Comparison of ENCODE assay signal across 2 cellular contexts in the genomic region with DNA sequence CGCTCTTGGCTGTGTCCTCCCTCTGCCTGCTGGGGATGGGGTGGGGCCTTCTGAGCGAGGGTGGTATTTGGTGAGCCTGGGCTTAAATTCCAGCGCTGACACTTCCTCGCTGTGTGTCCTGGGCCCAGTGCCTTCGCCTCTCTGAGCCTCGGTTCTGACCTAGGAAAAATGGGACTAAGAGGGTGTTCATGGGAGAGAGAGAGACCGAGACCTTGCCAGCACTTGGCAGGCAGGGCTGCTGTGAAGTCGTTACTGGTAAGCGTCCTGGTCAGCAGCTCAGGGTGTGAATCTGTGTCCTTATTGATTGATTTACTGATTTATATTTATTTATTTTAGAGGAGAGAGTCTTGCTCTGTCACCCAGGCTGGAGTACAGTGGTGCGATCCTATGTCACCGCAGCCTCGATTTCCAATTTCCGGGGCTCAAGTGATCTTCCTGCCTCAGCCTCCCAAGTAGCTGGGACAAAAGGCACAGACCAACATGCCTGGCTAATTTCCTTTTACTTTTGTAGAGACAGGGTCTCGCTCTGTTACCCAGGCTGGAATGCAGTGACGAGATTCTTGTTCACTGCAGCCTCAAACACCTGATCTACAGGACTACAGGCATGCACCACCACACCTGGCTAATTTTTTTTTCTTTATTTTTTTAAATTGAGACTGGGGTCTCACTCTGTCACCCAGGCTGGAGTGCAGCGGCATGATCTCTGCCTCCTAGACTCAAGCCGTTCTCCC.
A peak's percentile ranks its signal among the peaks of the same experiment; 100 is the strongest.
TF ChIP-seq lines count a peak whose summit lies in the region.

No MANE protein-coding gene starts in this region.

TF ChIP-seq in A549, 52 proteins besides CTCF, POLR2A, EP300 and RAD21:
- TF ChIP-seq CHD4 (IDR thresholded peaks at IDR 0.05; ENCODE audit: borderline replicate concordance) (no peak), TFCP2L1 (CRISPR knock-in tag; IDR thresholded peaks at IDR 0.05) (no peak), RARB (CRISPR knock-in tag; IDR thresholded peaks at IDR 0.05) (no peak), KDM1A (IDR thresholded peaks at IDR 0.05; ENCODE audit: low read depth) (0 out of 2 replicates have a peak, but pooled peaks have one; percentile 48), SMC3 (IDR thresholded peaks at IDR 0.05) (no peak), BHLHE40 (IDR thresholded peaks at IDR 0.05; ENCODE audit: low read depth, low read length) (no peak), CBX8 (IDR thresholded peaks at IDR 0.05) (no peak), ZFP36 (IDR thresholded peaks at IDR 0.05; ENCODE audit: borderline replicate concordance, partially characterized antibody) (peak; percentile 88), PHF8 (IDR thresholded peaks at IDR 0.05; ENCODE audit: borderline replicate concordance, low read depth) (no peak), NR3C1 (IDR thresholded peaks at IDR 0.05) (no peak), HDAC2 (IDR thresholded peaks at IDR 0.05) (no peak)
- TF ChIP-seq, protein P1, sequence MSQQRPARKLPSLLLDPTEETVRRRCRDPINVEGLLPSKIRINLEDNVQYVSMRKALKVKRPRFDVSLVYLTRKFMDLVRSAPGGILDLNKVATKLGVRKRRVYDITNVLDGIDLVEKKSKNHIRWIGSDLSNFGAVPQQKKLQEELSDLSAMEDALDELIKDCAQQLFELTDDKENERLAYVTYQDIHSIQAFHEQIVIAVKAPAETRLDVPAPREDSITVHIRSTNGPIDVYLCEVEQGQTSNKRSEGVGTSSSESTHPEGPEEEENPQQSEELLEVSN (IDR thresholded peaks at IDR 0.05; ENCODE audit: borderline replicate concordance, low read depth), result no peak
- TF ChIP-seq, protein P2, sequence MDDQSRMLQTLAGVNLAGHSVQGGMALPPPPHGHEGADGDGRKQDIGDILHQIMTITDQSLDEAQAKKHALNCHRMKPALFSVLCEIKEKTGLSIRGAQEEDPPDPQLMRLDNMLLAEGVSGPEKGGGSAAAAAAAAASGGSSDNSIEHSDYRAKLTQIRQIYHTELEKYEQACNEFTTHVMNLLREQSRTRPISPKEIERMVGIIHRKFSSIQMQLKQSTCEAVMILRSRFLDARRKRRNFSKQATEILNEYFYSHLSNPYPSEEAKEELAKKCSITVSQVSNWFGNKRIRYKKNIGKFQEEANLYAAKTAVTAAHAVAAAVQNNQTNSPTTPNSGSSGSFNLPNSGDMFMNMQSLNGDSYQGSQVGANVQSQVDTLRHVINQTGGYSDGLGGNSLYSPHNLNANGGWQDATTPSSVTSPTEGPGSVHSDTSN (IDR thresholded peaks at IDR 0.05), result no peak
- TF ChIP-seq, protein P3, sequence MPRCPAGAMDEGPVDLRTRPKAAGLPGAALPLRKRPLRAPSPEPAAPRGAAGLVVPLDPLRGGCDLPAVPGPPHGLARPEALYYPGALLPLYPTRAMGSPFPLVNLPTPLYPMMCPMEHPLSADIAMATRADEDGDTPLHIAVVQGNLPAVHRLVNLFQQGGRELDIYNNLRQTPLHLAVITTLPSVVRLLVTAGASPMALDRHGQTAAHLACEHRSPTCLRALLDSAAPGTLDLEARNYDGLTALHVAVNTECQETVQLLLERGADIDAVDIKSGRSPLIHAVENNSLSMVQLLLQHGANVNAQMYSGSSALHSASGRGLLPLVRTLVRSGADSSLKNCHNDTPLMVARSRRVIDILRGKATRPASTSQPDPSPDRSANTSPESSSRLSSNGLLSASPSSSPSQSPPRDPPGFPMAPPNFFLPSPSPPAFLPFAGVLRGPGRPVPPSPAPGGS (IDR thresholded peaks at IDR 0.05), result no peak

TF ChIP-seq in IMR-90, 13 proteins besides CTCF, POLR2A, EP300 and RAD21:
- TF ChIP-seq RCOR1 (IDR thresholded peaks at IDR 0.05; ENCODE audit: insufficient replicate concordance, low read length), result peak; percentile 50
- TF ChIP-seq SMC3 (IDR thresholded peaks at IDR 0.05; ENCODE audit: low read depth, low read length), result no peak
